ENCODE assay signal across 1 cellular context in genomic region chr14:23094666-23095195, GRCh38.
TF ChIP-seq lines count a peak whose summit lies in the region.

Gene ACIN1 (minus strand): TSS chr14:23095136. CDS start chr14:23095112, 24 bp downstream.

TF ChIP-seq in HepG2, 621 proteins besides CTCF, POLR2A, EP300 and RAD21 (continued from another document and continues in another):
- TF ChIP-seq ETS1 (CRISPR knock-in tag; IDR thresholded peaks at IDR 0.05) (peak; percentile 83), PLRG1 (conservative IDR thresholded peaks at IDR 0.05) (no peak), ZNF772 (CRISPR knock-in tag; IDR thresholded peaks at IDR 0.05) (peak; percentile 100), RARG (CRISPR knock-in tag; IDR thresholded peaks at IDR 0.05; ENCODE audit: low read depth) (peak; percentile 96), SP140L (CRISPR knock-in tag; IDR thresholded peaks at IDR 0.05; ENCODE audit: borderline replicate concordance) (peak; percentile 76; the same call in 1 of the 2 replicates), REL (CRISPR knock-in tag; conservative IDR thresholded peaks at IDR 0.05) (no peak), GABPB1 (CRISPR knock-in tag; IDR thresholded peaks at IDR 0.05) (peak; percentile 86), ARID2 (CRISPR knock-in tag; IDR thresholded peaks at IDR 0.05; ENCODE audit: borderline replicate concordance) (peak; percentile 91; the same call in 1 of the 2 replicates), ZNF549 (CRISPR knock-in tag; IDR thresholded peaks at IDR 0.05) (peak; percentile 75; the same call in 1 of the 2 replicates), ZNF276 (CRISPR knock-in tag; IDR thresholded peaks at IDR 0.05; ENCODE audit: low read depth) (peak; percentile 97), ZNF143 (CRISPR knock-in tag; IDR thresholded peaks at IDR 0.05) (no peak), ZFP37 (CRISPR knock-in tag; IDR thresholded peaks at IDR 0.05; ENCODE audit: borderline replicate concordance) (peak; percentile 91), PAXIP1 (CRISPR knock-in tag; conservative IDR thresholded peaks at IDR 0.05) (peak; percentile 60), ZNF441 (CRISPR knock-in tag; IDR thresholded peaks at IDR 0.05; ENCODE audit: borderline replicate concordance) (peak; percentile 95), GZF1 (CRISPR knock-in tag; IDR thresholded peaks at IDR 0.05) (peak; percentile 77; the same call in 1 of the 2 replicates), ZNF414 (CRISPR knock-in tag; IDR thresholded peaks at IDR 0.05) (peak; percentile 100), NONO (IDR thresholded peaks at IDR 0.05) (no peak), NONO (CRISPR knock-in tag; conservative IDR thresholded peaks at IDR 0.05) (no peak), PHF5A (CRISPR knock-in tag; IDR thresholded peaks at IDR 0.05; ENCODE audit: low read depth, unreplicated experiment) (peak; percentile 89), ISX (CRISPR knock-in tag; conservative IDR thresholded peaks at IDR 0.05) (peak; percentile 96), HNRNPH1 (optimal IDR thresholded peaks at IDR 0.05; ENCODE audit: low read depth, low read length) (no peak), ZSCAN5A (CRISPR knock-in tag; IDR thresholded peaks at IDR 0.05; ENCODE audit: borderline replicate concordance) (peak; percentile 98), RFXAP (CRISPR knock-in tag; IDR thresholded peaks at IDR 0.05; ENCODE audit: borderline replicate concordance) (peak; percentile 96), ZBTB1 (CRISPR knock-in tag; IDR thresholded peaks at IDR 0.05; ENCODE audit: borderline replicate concordance) (no peak; the same call in 1 of the 2 replicates), RELA (CRISPR knock-in tag; IDR thresholded peaks at IDR 0.05) (peak; percentile 86), HBP1 (CRISPR knock-in tag; IDR thresholded peaks at IDR 0.05; ENCODE audit: low read depth) (no peak), GPBP1L1 (CRISPR knock-in tag; IDR thresholded peaks at IDR 0.05) (no peak), KLF15 (CRISPR knock-in tag; IDR thresholded peaks at IDR 0.05; ENCODE audit: borderline replicate concordance) (peak; percentile 92; the same call in 1 of the 2 replicates), U2AF1 (optimal IDR thresholded peaks at IDR 0.05; ENCODE audit: low read depth, low read length) (peak; percentile 55), KMT2A (CRISPR knock-in tag; IDR thresholded peaks at IDR 0.05) (peak; percentile 46; the same call in 1 of the 2 replicates), NFATC3 (CRISPR knock-in tag; IDR thresholded peaks at IDR 0.05) (peak; percentile 93; the same call in 1 of the 2 replicates), HOXA7 (CRISPR knock-in tag; IDR thresholded peaks at IDR 0.05) (no peak), RFX5 (IDR thresholded peaks at IDR 0.05; ENCODE audit: low read depth, low read length) (no peak; the same call in 1 of the 2 replicates), SP4 (CRISPR knock-in tag; IDR thresholded peaks at IDR 0.05) (peak; percentile 81), ZNF468 (CRISPR knock-in tag; IDR thresholded peaks at IDR 0.05) (peak; percentile 88; the same call in 1 of the 2 replicates), ZNF597 (CRISPR knock-in tag; IDR thresholded peaks at IDR 0.05) (0 out of 2 replicates have a peak, but pooled peaks have one; percentile 93), ZNF33B (CRISPR knock-in tag; IDR thresholded peaks at IDR 0.05) (peak; percentile 98), TEAD3 (CRISPR knock-in tag; optimal IDR thresholded peaks at IDR 0.05; ENCODE audit: borderline replicate concordance) (peak; percentile 41), ZNF232 (CRISPR knock-in tag; IDR thresholded peaks at IDR 0.05; ENCODE audit: borderline replicate concordance) (peak; percentile 98), ZNF224 (CRISPR knock-in tag; IDR thresholded peaks at IDR 0.05) (no peak; the same call in 1 of the 2 replicates), ZNF788 (CRISPR knock-in tag; IDR thresholded peaks at IDR 0.05; ENCODE audit: borderline replicate concordance) (peak; percentile 97; the same call in 1 of the 2 replicates), ZNF749 (CRISPR knock-in tag; IDR thresholded peaks at IDR 0.05; ENCODE audit: borderline replicate concordance) (peak; percentile 98), ZNF784 (CRISPR knock-in tag; IDR thresholded peaks at IDR 0.05; ENCODE audit: borderline replicate concordance) (peak; percentile 96; the same call in 1 of the 2 replicates), ZNF512 (CRISPR knock-in tag; IDR thresholded peaks at IDR 0.05) (no peak)
